ENCODE assay signal across 9 cellular contexts in the genomic region with DNA sequence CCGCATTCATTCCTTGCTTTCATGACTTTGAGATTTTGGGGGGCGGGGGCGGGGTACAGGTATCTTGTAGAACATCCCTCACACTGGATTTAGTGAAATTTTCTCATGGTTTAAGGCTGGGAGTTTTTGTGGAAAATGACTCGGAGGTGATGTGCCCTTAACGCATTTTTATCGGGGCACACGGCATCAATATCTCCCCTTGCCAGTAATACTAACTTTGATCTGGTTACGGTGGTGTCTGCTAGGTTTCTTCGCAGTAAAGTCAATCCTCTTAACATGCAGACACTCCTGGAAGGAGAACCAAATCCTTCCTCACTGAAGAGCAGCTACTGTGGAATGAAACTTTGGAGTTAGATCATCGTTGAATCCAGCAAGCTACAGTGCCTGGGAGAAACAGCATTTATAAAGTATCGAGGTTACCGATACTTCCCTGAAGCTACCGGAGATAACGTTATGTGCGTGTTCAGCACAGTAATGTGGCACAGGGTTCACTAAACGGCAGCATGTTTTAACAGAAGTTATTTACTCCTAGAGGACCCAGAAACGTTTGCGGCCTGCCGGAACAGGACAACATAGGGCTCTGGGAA. TPM values are rescaled to one million over a fixed set of nuclear protein-coding genes. Genes with fewer than 3 reads are reported as not detected.
DNase-seq lines count a peak whose midpoint lies in the region; ATAC-seq and TF ChIP-seq lines count a peak whose summit lies in the region.
"Had no signal": no experiment of that assay in that cellular context is flagged by ENCODE, and none has a peak within 500 bp of the region (broad histone marks: within the 10 kb centered on the region; RNA-seq: fewer than 3 reads in every experiment).

No MANE protein-coding gene starts in this region.

- no peaks in the 10 kb centered on the region for H3K9me3 Mint-ChIP-seq in CD4-positive, CD25-positive, alpha-beta regulatory T cell
- no peaks in the 10 kb centered on the region for H3K9me3 Mint-ChIP-seq in effector memory CD8-positive, alpha-beta T cell
- H3K9me3 Mint-ChIP-seq in neural crest cell: no peaks in the 10 kb centered on the region

- H3K9me3 ChIP-seq in CD4-positive, CD25-positive, alpha-beta regulatory T cell (ENCODE audit: control insufficient read depth in 2 of 2, low read length in 2 of 2): no peaks in the 10 kb centered on the region

- H3K4me3 Mint-ChIP-seq in CD4-positive, CD25-positive, alpha-beta regulatory T cell: peak overlapping the region; percentile 99
- peak overlapping the region; percentile 99 for H3K4me3 Mint-ChIP-seq in effector memory CD8-positive, alpha-beta T cell
- H3K4me3 Mint-ChIP-seq in neural crest cell: peak overlapping the region; percentile 92

- peaks cover 32 to 66% (median 48%) of the 10 kb centered on the region in 4 donors for H3K4me1 Mint-ChIP-seq in CD4-positive, CD25-positive, alpha-beta regulatory T cell
- peaks cover 32 to 52% of the 10 kb centered on the region in 2 donors for H3K4me1 Mint-ChIP-seq in effector memory CD8-positive, alpha-beta T cell (ENCODE audit: low read depth in 2 of 2)
- H3K4me1 Mint-ChIP-seq in neural crest cell: peaks cover 45% of the 10 kb centered on the region

- DNase-seq in CD4-positive, CD25-positive, alpha-beta regulatory T cell: no peak
- peak; percentile 42 for DNase-seq in NCI-H69 (lab: John Stamatoyannopoulos, UW)
- DNase-seq in effector memory CD8-positive, alpha-beta T cell: no peak
- no peak for DNase-seq in neural crest cell (ENCODE audit: low read depth, low spot score)
- DNase-seq in DMS53 (lab: John Stamatoyannopoulos, UW): no peak
- DNase-seq in SHP77 treated with DMSO at 0.1 percent for 48 hours (lab: John Stamatoyannopoulos, UW): no peak
- DNase-seq: GOT3 had no signal

- H3K4me1 ChIP-seq in CD4-positive, CD25-positive, alpha-beta regulatory T cell (ENCODE audit: control insufficient read depth, insufficient read depth, low read length, poor library complexity, severe bottlenecking): peaks cover 41% of the 10 kb centered on the region

- TF ChIP-seq CTCF in neural crest cell (conservative IDR thresholded peaks at IDR 0.05): no peak

- peak overlapping the region; percentile 97 to 99 (median 98) for H3K27ac Mint-ChIP-seq in CD4-positive, CD25-positive, alpha-beta regulatory T cell
- peak overlapping the region; percentile 98 to 99 for H3K27ac Mint-ChIP-seq in effector memory CD8-positive, alpha-beta T cell
- peak overlapping the region; percentile 97 for H3K27ac Mint-ChIP-seq in neural crest cell (ENCODE audit: unreplicated experiment)

- peak overlapping the region; percentile 99 for H3K4me3 ChIP-seq in CD4-positive, CD25-positive, alpha-beta regulatory T cell (ENCODE audit: low read depth, low read length)

- no peaks in the 10 kb centered on the region for H3K27me3 ChIP-seq in CD4-positive, CD25-positive, alpha-beta regulatory T cell (ENCODE audit: control insufficient read depth, insufficient read depth, low read length)

- peaks cover 4% of the 10 kb centered on the region for H3K36me3 Mint-ChIP-seq in CD4-positive, CD25-positive, alpha-beta regulatory T cell
- peaks cover 36% of the 10 kb centered on the region for H3K36me3 Mint-ChIP-seq in effector memory CD8-positive, alpha-beta T cell (ENCODE audit: insufficient read depth)
- H3K36me3 Mint-ChIP-seq in neural crest cell (ENCODE audit: low read depth): peaks cover 3% of the 10 kb centered on the region

- peaks cover 4% of the 10 kb centered on the region for H3K27me3 Mint-ChIP-seq in CD4-positive, CD25-positive, alpha-beta regulatory T cell
- H3K27me3 Mint-ChIP-seq in effector memory CD8-positive, alpha-beta T cell: no peaks in the 10 kb centered on the region
- H3K27me3 Mint-ChIP-seq in neural crest cell (ENCODE audit: low read depth): no peaks in the 10 kb centered on the region

- H3K36me3 ChIP-seq in CD4-positive, CD25-positive, alpha-beta regulatory T cell (ENCODE audit: control insufficient read depth, insufficient read depth, low read length): peaks cover 12% of the 10 kb centered on the region

- peak; percentile 7 to 13 for ATAC-seq in CD4-positive, CD25-positive, alpha-beta regulatory T cell (ENCODE audit: low read depth in 2 of 2)
- no peak for ATAC-seq in effector memory CD8-positive, alpha-beta T cell (replicated peaks)
- ATAC-seq in HG03196 (IDR thresholded peaks at IDR 0.05; ENCODE audit: unreplicated experiment) (no peak), HG02623 (IDR thresholded peaks at IDR 0.05; ENCODE audit: unreplicated experiment) (no peak)

- H3K27ac ChIP-seq in CD4-positive, CD25-positive, alpha-beta regulatory T cell (ENCODE audit: insufficient read depth, low read length, poor library complexity, severe bottlenecking): peak overlapping the region; percentile 85

RNA-seq across cellular contexts. Expression of gene DYNLRB1, which starts 1.2 kb away (rescaled TPM):
- total RNA-seq in CD4-positive, CD25-positive, alpha-beta regulatory T cell: 82.6 TPM
- 100 to 1,000 TPM; 317 to 369 (median 354) TPM for polyA plus RNA-seq in CD4-positive, CD25-positive, alpha-beta regulatory T cell
- 151 and 165 TPM in 2 replicates for total RNA-seq in neural crest cell

RNA-seq across cellular contexts. Expression of gene MAP1LC3A, which starts 43.5 kb away (rescaled TPM):
- 23.9 TPM for total RNA-seq in CD4-positive, CD25-positive, alpha-beta regulatory T cell
- 10 to 100 TPM in 1 of 4 donors, 1 to 10 TPM in 3; 3.9 to 11.5 (median 5.4) TPM for polyA plus RNA-seq in CD4-positive, CD25-positive, alpha-beta regulatory T cell
- 17.5 and 17.8 TPM in 2 replicates for total RNA-seq in neural crest cell

Comparison
In these comparisons a context has a peak if more than half of its experiments do, and no peak if none do; other contexts are left out.
1. ATAC-seq: peak in CD4-positive, CD25-positive, alpha-beta regulatory T cell (2 of 2); none in effector memory CD8-positive, alpha-beta T cell (single experiment), HG03196 (single experiment) and HG02623 (single experiment).
2. Peak in every context shown above with its lines, with median percentiles within 50 percentile points of each other: H3K27ac Mint-ChIP-seq and H3K4me3 Mint-ChIP-seq.